15 cellular contexts compared by ENCODE assay signal in the genomic region with DNA sequence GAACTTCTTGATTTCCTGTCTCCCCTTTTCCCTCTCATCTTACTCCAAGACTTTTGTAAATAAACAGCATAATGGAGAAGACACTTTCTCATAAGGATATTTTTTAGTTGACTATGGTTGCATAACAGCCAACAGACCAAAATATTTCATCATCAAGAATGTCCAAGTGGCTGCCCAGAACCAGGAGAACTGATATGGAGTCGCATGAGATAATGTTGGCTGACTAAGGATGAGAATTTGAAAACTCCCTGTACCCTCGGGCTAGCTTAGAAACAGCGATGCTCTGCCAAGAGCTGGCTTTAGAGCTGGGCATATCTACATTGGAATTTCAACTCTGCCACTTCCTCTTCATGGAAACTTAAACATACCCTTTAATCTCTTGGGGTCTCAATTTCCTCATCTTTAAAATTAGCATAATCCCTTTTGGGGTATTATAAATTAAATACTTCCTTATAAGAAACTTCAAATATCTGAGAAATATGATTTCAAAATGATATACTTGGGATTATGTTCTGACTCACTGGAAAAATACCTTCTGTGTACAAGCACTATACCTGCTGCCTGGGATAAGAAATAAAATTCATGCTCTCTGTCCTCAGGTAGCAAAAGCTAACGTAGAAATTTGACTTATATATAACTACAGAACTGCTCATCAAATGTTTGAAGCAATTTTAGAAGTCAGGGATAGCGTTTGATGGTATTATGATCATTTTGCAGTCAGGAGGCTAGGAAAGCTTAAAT.
DNase-seq lines count a peak whose midpoint lies in the region; ATAC-seq lines count a peak whose summit lies in the region.
"Had no signal": no experiment of that assay in that cellular context is flagged by ENCODE, and none has a peak within 500 bp of the region (broad histone marks: within the 10 kb centered on the region; RNA-seq: fewer than 3 reads in every experiment).

No MANE protein-coding gene starts in this region.

- H3K27ac ChIP-seq in GM23248 = peak overlapping the region; percentile 38
- H3K27ac ChIP-seq: parathyroid adenoma had no signal

- intact Hi-C loops in Right ventricle myocardium superior (cut with DNase I) = no loop called here

- 38 to 39% methylated on average over 5 of the region's 5 CpGs for WGBS in GM23248 (ENCODE audit: low coverage in 1 of 2, low lambda C conversion rate in 2 of 2, missing lambda C conversion rate in 2 of 2), 2 experiments

- H3K4me1 ChIP-seq in GM23248 (ENCODE audit: insufficient read depth) (peaks cover 23% of the 10 kb centered on the region), skeletal muscle satellite cell (ENCODE audit: control insufficient read depth, insufficient read depth, low read length) (peaks cover 13% of the 10 kb centered on the region)
- H3K4me1 ChIP-seq: parathyroid adenoma had no signal

- H3K36me3 ChIP-seq in GM23248 (ENCODE audit: low read depth) = no peaks in the 10 kb centered on the region
- no peaks in the 10 kb centered on the region for H3K36me3 ChIP-seq in skeletal muscle satellite cell (ENCODE audit: insufficient read depth, low read length)

- H3K9ac ChIP-seq in GM23248 (0 out of 2 replicates have a peak overlapping the region, but pooled peaks have one; percentile 5), skeletal muscle satellite cell (ENCODE audit: low read depth, low read length) (no peak overlapping the region)
- H3K9ac ChIP-seq: parathyroid adenoma had no signal

- no peak overlapping the region for H2AFZ ChIP-seq in GM23248
- H2AFZ ChIP-seq: parathyroid adenoma had no signal

- in situ Hi-C loops in GM23248 (cut with MboI) = no loop called here

- H3K4me2 ChIP-seq in GM23248 (ENCODE audit: unreplicated experiment) (peak overlapping the region; percentile 26), skeletal muscle satellite cell (ENCODE audit: low read length) (peak overlapping the region; percentile 8)

- H3K9me3 ChIP-seq in GM23248 (ENCODE audit: low read depth) = no peaks in the 10 kb centered on the region
- no peaks in the 10 kb centered on the region for H3K9me3 ChIP-seq in skeletal muscle satellite cell (replicated peaks; ENCODE audit: low read length)

- no peaks in the 10 kb centered on the region for H3K9me2 ChIP-seq in GM23248 (ENCODE audit: insufficient read depth)

- peak; percentile 88 for DNase-seq in GM23248
- peak; percentile 76 for DNase-seq in amniotic stem cell (lab: John Stamatoyannopoulos, UW)
- no peak for DNase-seq in Right ventricle myocardium superior
- DNase-seq: activated CD4-positive, alpha-beta memory T cell treated with anti-CD3 and anti-CD28 coated beads, Interleukin-2, amount 10 ng/mL, durations not matched to agents 7 days and 5 days; activated gamma-delta T cell treated with Interleukin-2 at 50 U/mL for 16 hours; hippocampal formation; stimulated activated CD4-positive, alpha-beta T cell treated with anti-CD3 and anti-CD28 coated beads, Interleukin-2, amount 100 ng/mL, for 24 hours; stimulated activated naive CD4-positive, alpha-beta T cell had no signal

- H4K20me1 ChIP-seq in GM23248 (ENCODE audit: insufficient read depth) = no peaks in the 10 kb centered on the region

- peaks cover 14% of the 10 kb centered on the region; the same call in 1 of the 2 replicates for H3F3A ChIP-seq in GM23248 (ENCODE audit: insufficient read depth)

- peak; percentile 97 for ATAC-seq in Right ventricle myocardium superior (ENCODE audit: poor library complexity)
- no peak for ATAC-seq in GM21717 (IDR thresholded peaks at IDR 0.05; ENCODE audit: unreplicated experiment)
- ATAC-seq in HG02588 (IDR thresholded peaks at IDR 0.05; ENCODE audit: unreplicated experiment) = no peak
- no peak for ATAC-seq in HG02840 (IDR thresholded peaks at IDR 0.05; ENCODE audit: low FRiP score, unreplicated experiment)
- no peak for ATAC-seq in HG02885 (IDR thresholded peaks at IDR 0.05; ENCODE audit: poor library complexity, unreplicated experiment)
- ATAC-seq: K562 had no signal

- no peaks in the 10 kb centered on the region for H3K79me2 ChIP-seq in GM23248 (ENCODE audit: insufficient read depth)
- H3K79me2 ChIP-seq: parathyroid adenoma had no signal

- H3K4me3 ChIP-seq in GM23248 (no peak overlapping the region), skeletal muscle satellite cell (ENCODE audit: low read length) (no peak overlapping the region)
- H3K4me3 ChIP-seq: K562 had no signal

- H3K27me3 ChIP-seq in GM23248 (replicated peaks; ENCODE audit: insufficient read depth) (no peaks in the 10 kb centered on the region), skeletal muscle satellite cell (ENCODE audit: control insufficient read depth, insufficient read depth, low read length) (no peaks in the 10 kb centered on the region)
